Comparison of ENCODE assay signal across 1 cellular context in the genomic region with DNA sequence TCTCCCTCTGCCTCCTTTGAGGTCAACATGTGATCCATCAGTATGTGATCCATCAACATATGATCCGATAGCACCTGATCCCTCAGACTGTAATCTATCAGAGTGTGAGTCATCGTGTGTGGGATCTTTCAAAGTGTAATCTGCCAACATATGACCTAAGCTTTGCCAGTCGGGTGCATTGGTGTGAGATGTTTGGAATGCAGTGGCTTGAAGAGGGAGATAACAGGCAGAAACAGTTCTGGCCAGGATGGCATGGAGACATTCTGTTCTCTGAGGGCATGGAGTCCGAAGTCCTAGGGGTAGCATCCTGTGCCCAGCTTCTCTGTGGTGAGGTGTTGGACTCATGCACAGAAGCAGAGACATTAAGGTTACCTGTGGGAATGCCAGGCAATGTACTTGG.
TF ChIP-seq lines count a peak whose summit lies in the region.

No MANE protein-coding gene starts in this region.

TF ChIP-seq in SK-N-SH treated with all-trans-retinoic acid at 6 μM for 48 hours, 23 proteins besides CTCF, POLR2A, EP300 and RAD21 (continued from another document):
- no peak for TF ChIP-seq BACH2 (CRISPR knock-in tag; IDR thresholded peaks at IDR 0.05; ENCODE audit: borderline replicate concordance)
- TF ChIP-seq TCF4 (CRISPR knock-in tag; IDR thresholded peaks at IDR 0.05; ENCODE audit: borderline replicate concordance): no peak
- TF ChIP-seq OSR1 (CRISPR knock-in tag; IDR thresholded peaks at IDR 0.05): no peak
- no peak for TF ChIP-seq ZNF565 (CRISPR knock-in tag; conservative IDR thresholded peaks at IDR 0.05; ENCODE audit: low read depth)
- TF ChIP-seq GLIS3 (CRISPR knock-in tag; IDR thresholded peaks at IDR 0.05): no peak
- no peak for TF ChIP-seq ZFP30 (CRISPR knock-in tag; IDR thresholded peaks at IDR 0.05)
- TF ChIP-seq, protein P1, sequence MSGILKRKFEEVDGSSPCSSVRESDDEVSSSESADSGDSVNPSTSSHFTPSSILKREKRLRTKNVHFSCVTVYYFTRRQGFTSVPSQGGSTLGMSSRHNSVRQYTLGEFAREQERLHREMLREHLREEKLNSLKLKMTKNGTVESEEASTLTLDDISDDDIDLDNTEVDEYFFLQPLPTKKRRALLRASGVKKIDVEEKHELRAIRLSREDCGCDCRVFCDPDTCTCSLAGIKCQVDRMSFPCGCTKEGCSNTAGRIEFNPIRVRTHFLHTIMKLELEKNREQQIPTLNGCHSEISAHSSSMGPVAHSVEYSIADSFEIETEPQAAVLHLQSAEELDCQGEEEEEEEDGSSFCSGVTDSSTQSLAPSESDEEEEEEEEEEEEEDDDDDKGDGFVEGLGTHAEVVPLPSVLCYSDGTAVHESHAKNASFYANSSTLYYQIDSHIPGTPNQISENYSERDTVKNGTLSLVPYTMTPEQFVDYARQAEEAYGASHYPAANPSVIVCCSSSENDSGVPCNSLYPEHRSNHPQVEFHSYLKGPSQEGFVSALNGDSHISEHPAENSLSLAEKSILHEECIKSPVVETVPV (CRISPR knock-in tag; IDR thresholded peaks at IDR 0.05): no peak
- no peak for TF ChIP-seq ARNTL (CRISPR knock-in tag; IDR thresholded peaks at IDR 0.05; ENCODE audit: borderline replicate concordance, low read depth)
- TF ChIP-seq ZC3H10 (CRISPR knock-in tag; IDR thresholded peaks at IDR 0.05): no peak
- TF ChIP-seq ESRRG (CRISPR knock-in tag; IDR thresholded peaks at IDR 0.05): no peak
- TF ChIP-seq CSDC2 (CRISPR knock-in tag; IDR thresholded peaks at IDR 0.05): no peak
- TF ChIP-seq ISL1 (CRISPR knock-in tag; IDR thresholded peaks at IDR 0.05): no peak
- TF ChIP-seq, protein P2, sequence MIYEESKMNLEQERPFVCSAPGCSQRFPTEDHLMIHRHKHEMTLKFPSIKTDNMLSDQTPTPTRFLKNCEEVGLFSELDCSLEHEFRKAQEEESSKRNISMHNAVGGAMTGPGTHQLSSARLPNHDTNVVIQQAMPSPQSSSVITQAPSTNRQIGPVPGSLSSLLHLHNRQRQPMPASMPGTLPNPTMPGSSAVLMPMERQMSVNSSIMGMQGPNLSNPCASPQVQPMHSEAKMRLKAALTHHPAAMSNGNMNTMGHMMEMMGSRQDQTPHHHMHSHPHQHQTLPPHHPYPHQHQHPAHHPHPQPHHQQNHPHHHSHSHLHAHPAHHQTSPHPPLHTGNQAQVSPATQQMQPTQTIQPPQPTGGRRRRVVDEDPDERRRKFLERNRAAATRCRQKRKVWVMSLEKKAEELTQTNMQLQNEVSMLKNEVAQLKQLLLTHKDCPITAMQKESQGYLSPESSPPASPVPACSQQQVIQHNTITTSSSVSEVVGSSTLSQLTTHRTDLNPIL (CRISPR knock-in tag; IDR thresholded peaks at IDR 0.05; ENCODE audit: low read depth): no peak
- TF ChIP-seq ZNF8 (CRISPR knock-in tag; IDR thresholded peaks at IDR 0.05): no peak
